Comparison of ENCODE assay signal across 8 cellular contexts in the genomic region with DNA sequence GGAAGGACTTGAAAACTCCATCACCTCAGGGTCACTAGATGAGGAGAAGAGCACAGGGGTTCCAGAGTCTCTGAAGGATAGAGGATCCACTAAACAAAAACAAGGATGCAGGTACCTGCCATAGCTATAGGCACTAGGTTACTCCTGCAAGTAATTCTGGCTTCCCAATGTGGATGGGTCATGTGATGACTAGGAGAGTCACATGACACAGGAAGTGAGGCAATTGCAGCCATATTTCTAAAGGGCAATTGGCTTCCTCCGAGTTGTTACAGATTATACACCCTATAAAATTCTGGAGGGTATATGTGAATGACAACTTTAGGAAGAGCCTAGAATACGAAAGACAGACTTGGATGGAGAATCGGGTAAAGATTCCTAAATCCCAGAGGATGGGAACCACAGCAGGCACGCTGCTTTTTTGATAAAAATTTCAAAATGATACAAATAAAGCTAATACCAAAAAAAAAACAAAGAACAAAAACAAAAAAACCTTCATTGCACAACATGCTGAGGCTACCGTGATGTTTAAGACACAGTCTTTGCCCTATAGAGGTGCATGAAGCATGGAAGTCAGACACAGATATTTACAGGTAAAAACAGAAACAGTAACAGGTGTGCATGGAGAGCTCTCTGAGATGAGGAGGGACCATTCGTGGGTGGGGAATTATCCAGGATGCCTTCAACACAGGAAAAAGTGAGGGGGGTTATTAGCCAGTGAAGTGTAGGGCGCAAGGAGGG. TPM values are rescaled to one million over a fixed set of nuclear protein-coding genes. Genes with fewer than 3 reads are reported as not detected.
A peak's percentile ranks its signal among the peaks of the same experiment; 100 is the strongest.
DNase-seq lines count a peak whose midpoint lies in the region; ATAC-seq and TF ChIP-seq lines count a peak whose summit lies in the region.

No MANE protein-coding gene starts in this region.

- no TSS peak for BruUV-seq in Panc1 (replicated peaks; lab: Mats Ljungman, UMichigan)

- ATAC-seq in Panc1 (no peak), lung (ENCODE audit: insufficient read depth, low FRiP score) (peak; percentile 59), upper lobe of right lung (peak; percentile 55), GM21529 (IDR thresholded peaks at IDR 0.05; ENCODE audit: unreplicated experiment) (no peak)

- peaks cover 10 to 36% (median 18%) of the 10 kb centered on the region in 11 experiments; a peak in 20 of 22 replicates for H3K36me3 ChIP-seq in BLaER1 treated with 17β-estradiol and CSF1 and Interleukin-3, amounts not matched to agents 10 nM and 100 nM
- no peaks in the 10 kb centered on the region for H3K36me3 ChIP-seq in H7 (replicated peaks; ENCODE audit: control insufficient read depth, insufficient read depth, low read length)
- H3K36me3 ChIP-seq in Panc1 (ENCODE audit: control insufficient read depth, insufficient read depth, low read length) = no peaks in the 10 kb centered on the region
- no peaks in the 10 kb centered on the region for H3K36me3 ChIP-seq in lung (ENCODE audit: control insufficient read depth in 2 of 2, insufficient read depth in 2 of 2, low read length in 2 of 2)
- no peaks in the 10 kb centered on the region for H3K36me3 ChIP-seq in upper lobe of right lung

- in situ Hi-C loops in Panc1 (cut with HindIII; ENCODE audit: low pct_unique_long_range_greater_than_20kb, low sequenced_read_pairs) = no loop called here

- no peaks in the 10 kb centered on the region for H3K27me3 ChIP-seq in BLaER1 treated with 17β-estradiol and CSF1 and Interleukin-3, amounts not matched to agents 10 nM and 100 nM
- H3K27me3 ChIP-seq in H7 (ENCODE audit: control insufficient read depth, insufficient read depth, low read length) (no peaks in the 10 kb centered on the region), Panc1 (ENCODE audit: control insufficient read depth, insufficient read depth, low read length) (no peaks in the 10 kb centered on the region), lung (ENCODE audit: control insufficient read depth, insufficient read depth) (no peaks in the 10 kb centered on the region), upper lobe of right lung (no peaks in the 10 kb centered on the region)

- H3K4me3 ChIP-seq in BLaER1 treated with 17β-estradiol and CSF1 and Interleukin-3, amounts not matched to agents 10 nM and 100 nM = no peak overlapping the region
- H3K4me3 ChIP-seq in H7 (ENCODE audit: insufficient read depth, low read depth, low read length) = no peak overlapping the region
- H3K4me3 ChIP-seq in Panc1 (ENCODE audit: low read depth in 2 of 2, low read length in 2 of 2) = no peak overlapping the region
- no peak overlapping the region for H3K4me3 ChIP-seq in lung
- no peak overlapping the region for H3K4me3 ChIP-seq in upper lobe of right lung

- peak overlapping the region in 3 of 11 experiments; percentile 0 to 38 (median 3); a peak in 1 of 22 replicates for H3K9ac ChIP-seq in BLaER1 treated with 17β-estradiol and CSF1 and Interleukin-3, amounts not matched to agents 10 nM and 100 nM

- no peaks in the 10 kb centered on the region; a peak in 1 of 22 replicates for H4K20me1 ChIP-seq in BLaER1 treated with 17β-estradiol and CSF1 and Interleukin-3, amounts not matched to agents 10 nM and 100 nM

- peak; percentile 81 for DNase-seq in H7
- DNase-seq in Panc1 (ENCODE audit: low read depth, low spot score) = no peak
- DNase-seq in dermis blood vessel endothelial cell = peak; percentile 68
- peak; percentile 75 for DNase-seq in lung (ENCODE audit: low spot score)
- DNase-seq in upper lobe of right lung = no peak
- no peak for DNase-seq in amniotic stem cell (lab: John Stamatoyannopoulos, UW)

- H3K4me2 ChIP-seq in BLaER1 treated with 17β-estradiol and CSF1 and Interleukin-3, amounts not matched to agents 10 nM and 100 nM = peak overlapping the region; percentile 10 to 79 (median 46); a peak in 18 of 22 replicates

- intact Hi-C loops in Panc1 (cut with micrococcal nuclease; ENCODE audit: unreplicated experiment) = no loop called here
- intact Hi-C loops in upper lobe of right lung (cut with DNase I) = no loop called here

- peak overlapping the region in 8 of 11 experiments; percentile 7 to 69 (median 48); a peak in 9 of 22 replicates for H3K27ac ChIP-seq in BLaER1 treated with 17β-estradiol and CSF1 and Interleukin-3, amounts not matched to agents 10 nM and 100 nM
- 0 out of 2 replicates have a peak overlapping the region, but pooled peaks have one; percentile 2 for H3K27ac ChIP-seq in Panc1 (ENCODE audit: low read length)
- H3K27ac ChIP-seq in lung (ENCODE audit: low read depth in 1 of 2, low read length in 1 of 2) = peak overlapping the region in 1 of 2 donors; percentile 4
- H3K27ac ChIP-seq in upper lobe of right lung = peak overlapping the region; percentile 8

- POLR2A ChIA-PET in Panc1 (lab: Charles Lee) = no interaction called here

- H3K4me1 ChIP-seq in BLaER1 treated with 17β-estradiol and CSF1 and Interleukin-3, amounts not matched to agents 10 nM and 100 nM = peaks cover 40 to 54% (median 51%) of the 10 kb centered on the region in 10 experiments
- H3K4me1 ChIP-seq in Panc1 (ENCODE audit: control insufficient read depth, insufficient read depth, low read length) = peaks cover 3% of the 10 kb centered on the region
- peaks cover 0 to 1% of the 10 kb centered on the region in 2 donors for H3K4me1 ChIP-seq in lung (ENCODE audit: control insufficient read depth in 2 of 2, insufficient read depth in 2 of 2, low read length in 2 of 2)
- peaks cover 6% of the 10 kb centered on the region for H3K4me1 ChIP-seq in upper lobe of right lung

- TF ChIP-seq CTCF in Panc1 (IDR thresholded peaks at IDR 0.05) (no peak), lung (IDR thresholded peaks at IDR 0.05; ENCODE audit: control extremely low read depth, extremely low read depth) (no peak), upper lobe of right lung (IDR thresholded peaks at IDR 0.05) (no peak)

- CTCF ChIA-PET in Panc1 (lab: Charles Lee) = no interaction called here

- no peaks in the 10 kb centered on the region for H3K9me3 ChIP-seq in BLaER1 treated with 17β-estradiol and CSF1 and Interleukin-3, amounts not matched to agents 10 nM and 100 nM (replicated peaks in 1 of 11)
- H3K9me3 ChIP-seq in Panc1 (ENCODE audit: control insufficient read depth, insufficient read depth, low read depth, low read length) = no peaks in the 10 kb centered on the region
- H3K9me3 ChIP-seq in lung (ENCODE audit: control insufficient read depth in 2 of 2, insufficient read depth in 1 of 2, low read length in 1 of 2) = no peaks in the 10 kb centered on the region
- no peaks in the 10 kb centered on the region for H3K9me3 ChIP-seq in upper lobe of right lung

- 43 to 49% methylated on average over 7 of the region's 7 CpGs for WGBS in lung, 2 donors

RNA-seq across cellular contexts. Expression of a gene that starts 10.5 kb away (rescaled TPM):
- 180 and 221 TPM in 2 replicates for total RNA-seq in H7 (2014; rRNA removed; shearing (Covaris generic))
- 53.6 TPM for total RNA-seq in Panc1 (2021; ENCODE audit: unreplicated experiment)
- 87.4 TPM for polyA plus RNA-seq in Panc1 (2012; ENCODE audit: insufficient read length)
- total RNA-seq in dermis blood vessel endothelial cell = 49.3 and 50.2 TPM in 2 replicates
- 10 to 100 TPM; 25.6 to 46.7 TPM for total RNA-seq in lung
- 10 to 100 TPM; 69.9 to 72.1 TPM for polyA plus RNA-seq in lung
- 28.4 TPM for total RNA-seq in upper lobe of right lung

RNA-seq across cellular contexts. Expression of a gene that starts 11.3 kb away (rescaled TPM):
- total RNA-seq in H7 (2014; rRNA removed; shearing (Covaris generic)) = 14.9 and 21.5 TPM in 2 replicates
- total RNA-seq in Panc1 (2021; ENCODE audit: unreplicated experiment) (35.9 TPM), dermis blood vessel endothelial cell (15.9 and 16.2 TPM in 2 replicates), lung (10 to 100 TPM; 26.6 to 33.1 TPM), upper lobe of right lung (24.9 TPM)
- 40.8 TPM for polyA plus RNA-seq in Panc1 (2012; ENCODE audit: insufficient read length)
- polyA plus RNA-seq in lung = 10 to 100 TPM; 11.4 to 22.1 TPM

RNA-seq across cellular contexts. Expression of a gene that starts 36.3 kb away (rescaled TPM):
- 9.4 and 14.7 TPM in 2 replicates for total RNA-seq in H7 (2014; rRNA removed; shearing (Covaris generic))
- total RNA-seq in Panc1 (2021; ENCODE audit: unreplicated experiment) (94.7 TPM), dermis blood vessel endothelial cell (6.5 and 12.3 TPM in 2 replicates), lung (10 to 100 TPM in 1 of 2 donors, 1 to 10 TPM in 1; 9.0 to 28.7 TPM), upper lobe of right lung (27.8 TPM)
- 122 TPM for polyA plus RNA-seq in Panc1 (2012; ENCODE audit: insufficient read length)
- polyA plus RNA-seq in lung = 10 to 100 TPM in 1 of 2 donors, 1 to 10 TPM in 1; 8.4 to 16.8 TPM

RNA-seq across cellular contexts. Expression of a gene that starts 43.1 kb away (rescaled TPM):
- total RNA-seq in H7 (2014; rRNA removed; shearing (Covaris generic)) = 59.4 and 61.4 TPM in 2 replicates
- total RNA-seq in Panc1 (2021; ENCODE audit: unreplicated experiment) (200 TPM), dermis blood vessel endothelial cell (38.3 and 46.3 TPM in 2 replicates), lung (10 to 100 TPM; 29.9 to 84.6 TPM), upper lobe of right lung (70.9 TPM)
- 232 TPM for polyA plus RNA-seq in Panc1 (2012; ENCODE audit: insufficient read length)
- polyA plus RNA-seq in lung = 10 to 100 TPM; 55.0 to 90.3 TPM

RNA-seq across cellular contexts. Expression of a gene that starts 45.4 kb away (rescaled TPM):
- total RNA-seq in H7 (2014; rRNA removed; shearing (Covaris generic)) = 9.9 and 11.1 TPM in 2 replicates
- total RNA-seq in Panc1 (2021; ENCODE audit: unreplicated experiment) = 3.8 TPM
- polyA plus RNA-seq in Panc1 (2012; ENCODE audit: insufficient read length) = 8.0 TPM
- 4.1 and 4.7 TPM in 2 replicates for total RNA-seq in dermis blood vessel endothelial cell
- total RNA-seq in lung = under 1 TPM; 0.60 to 0.71 TPM
- under 1 TPM; 0.26 to 0.31 TPM for polyA plus RNA-seq in lung
- total RNA-seq in upper lobe of right lung = 0.43 TPM

Comparison
In these comparisons a context has a peak if more than half of its experiments do, and no peak if none do; other contexts are left out.
1. DNase-seq: peak in H7 (single experiment), dermis blood vessel endothelial cell (single experiment) and lung (single experiment); none in Panc1 (single experiment), upper lobe of right lung (single experiment) and amniotic stem cell (single experiment).
2. ATAC-seq: peak in lung (single experiment) and upper lobe of right lung (single experiment); none in Panc1 (single experiment) and GM21529 (single experiment).